ENCODE assay signal across 15 cellular contexts in the genomic region with DNA sequence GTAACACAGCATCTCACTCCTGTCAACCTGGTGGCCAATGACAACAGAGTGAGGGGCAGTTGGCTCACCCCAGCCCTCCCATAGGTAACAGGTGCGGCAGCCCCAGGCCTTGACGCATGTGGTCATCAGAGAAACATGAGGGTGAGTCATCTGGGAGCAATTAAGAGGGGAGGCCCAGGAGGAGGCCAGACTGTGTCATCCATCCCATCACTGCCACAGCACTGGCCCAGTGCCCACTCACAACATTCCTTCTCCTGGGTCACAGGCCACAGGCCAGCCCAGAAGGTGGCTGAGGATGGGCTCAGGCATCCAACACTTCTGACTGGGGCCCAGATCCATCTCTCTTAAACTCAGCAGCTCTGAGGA. TPM values are rescaled to one million over a fixed set of nuclear protein-coding genes. Genes with fewer than 3 reads are reported as not detected.
DNase-seq lines count a peak whose midpoint lies in the region; ATAC-seq and TF ChIP-seq lines count a peak whose summit lies in the region.
"Had no signal": no experiment of that assay in that cellular context is flagged by ENCODE, and none has a peak within 500 bp of the region (broad histone marks: within the 10 kb centered on the region; RNA-seq: fewer than 3 reads in every experiment).

No MANE protein-coding gene starts in this region.

- BruUV-seq in IMR-90 (replicated peaks; lab: Mats Ljungman, UMichigan) = no TSS peak

- CTCF ChIA-PET in IMR-90 (lab: Yijun Ruan, JAX) = interaction anchor here (0.8 to 0.9 kb wide), 2 partner anchors 219 to 478 kb away, joined by 3 read pairs; no protein-coding TSS in a partner anchor

- H2BK12ac ChIP-seq in mesenchymal stem cell (ENCODE audit: low read length in 2 of 2) = peak overlapping the region in 1 of 2 experiments; percentile 30

- WGBS in IMR-90 (ENCODE audit: extremely low coverage in 2 of 2, insufficient read length in 1 of 2), 2 experiments = no CpG with 5 or more reads among the region's 2 CpGs
- WGBS in body of pancreas, 2 donors = 46 to 52% methylated on average over 2 of the region's 2 CpGs
- 14% methylated on average over 2 of the region's 2 CpGs for WGBS in mesenchymal stem cell

- H3K27me3 ChIP-seq in IMR-90 (ENCODE audit: control insufficient read depth, insufficient read depth, low read length) (no peaks in the 10 kb centered on the region), body of pancreas (no peaks in the 10 kb centered on the region), mesenchymal stem cell (ENCODE audit: control insufficient read depth in 1 of 2, insufficient read depth in 1 of 2, low read length in 2 of 2) (no peaks in the 10 kb centered on the region)
- H3K27me3 ChIP-seq: suprapubic skin had no signal

- H2BK20ac ChIP-seq in IMR-90 (ENCODE audit: low read depth, low read length) = peak overlapping the region; percentile 45

- no peak overlapping the region for H3K27ac ChIP-seq in IMR-90 (ENCODE audit: insufficient read depth, low read length)
- no peak overlapping the region for H3K27ac ChIP-seq in body of pancreas
- peak overlapping the region; percentile 41 for H3K27ac ChIP-seq in mesenchymal stem cell (ENCODE audit: low read length, poor library complexity, severe bottlenecking)
- H3K27ac ChIP-seq: SK-N-MC, suprapubic skin had no signal

- in situ Hi-C loops in IMR-90 (cut with MboI; ENCODE audit: low sequenced_read_pairs) = loop anchor here (5.0 to 10.0 kb wide), 2 partner anchors 477 to 835 kb away; a partner anchor contains a TSS

- H4K5ac ChIP-seq in IMR-90 (ENCODE audit: low read depth, low read length) = no peak overlapping the region

- TF ChIP-seq POLR2A in IMR-90 (IDR thresholded peaks at IDR 0.05; ENCODE audit: low read depth, low read length) (no peak), body of pancreas (IDR thresholded peaks at IDR 0.05) (no peak)

- H3K79me1 ChIP-seq in IMR-90 (ENCODE audit: low read depth in 1 of 2, low read length in 2 of 2) = no peaks in the 10 kb centered on the region
- H3K79me1 ChIP-seq in mesenchymal stem cell (replicated peaks; ENCODE audit: low read length, poor library complexity, severe bottlenecking) = no peaks in the 10 kb centered on the region

- DNase-seq in COLO668 (lab: John Stamatoyannopoulos, UW; ENCODE audit: unreplicated experiment) = peak; percentile 34
- DNase-seq in IMR-90 = peak; percentile 86
- DNase-seq in body of pancreas = peak in 2 of 4 donors; percentile 16 to 20
- peak; percentile 57 for DNase-seq in mesenchymal stem cell
- no peak for DNase-seq in anterior cingulate cortex (lab: John Stamatoyannopoulos, UW)
- DNase-seq in NCI-H524 treated with DMSO at 0.1 percent for 48 hours (lab: John Stamatoyannopoulos, UW) = no peak
- no peak for DNase-seq in activated T-cell treated with anti-CD3 and anti-CD28 coated beads, Interleukin-2, amount 50 U/mL, for 1 hour
- DNase-seq in globus pallidus (ENCODE audit: low spot score) = no peak
- DNase-seq: activated CD8-positive, alpha-beta memory T cell treated with anti-CD3 and anti-CD28 coated beads for 24 hours; CD8-positive, alpha-beta memory T cell; naive thymus-derived CD8-positive, alpha-beta T cell; NCI-H1694 treated with DMSO at 0.1 percent for 48 hours; stimulated activated CD4-positive, alpha-beta T cell treated with anti-CD3 and anti-CD28 coated beads, Interleukin-4, amount 100 ng/mL, for 1 hour had no signal

- H2AK5ac ChIP-seq in IMR-90 (ENCODE audit: low read depth, low read length) = peak overlapping the region; percentile 54
- H2AK5ac ChIP-seq in mesenchymal stem cell (ENCODE audit: low read length, severe bottlenecking) = no peak overlapping the region

- H2BK120ac ChIP-seq in IMR-90 (ENCODE audit: low read depth, low read length) (peak overlapping the region; percentile 38), mesenchymal stem cell (ENCODE audit: low read depth, low read length) (no peak overlapping the region)

- H3K4me3 ChIP-seq in IMR-90 (ENCODE audit: insufficient read depth, low read depth, low read length) (no peak overlapping the region), body of pancreas (no peak overlapping the region), mesenchymal stem cell (ENCODE audit: insufficient read depth in 1 of 2, low read depth in 1 of 2, low read length in 2 of 2) (no peak overlapping the region)
- H3K4me3 ChIP-seq: SK-N-MC, suprapubic skin had no signal

- H4K91ac ChIP-seq in IMR-90 (ENCODE audit: insufficient read depth, low read depth, low read length) = peak overlapping the region; percentile 26; the same call in 1 of the 2 replicates
- H4K91ac ChIP-seq in mesenchymal stem cell (ENCODE audit: low read length) = no peak overlapping the region

- intact Hi-C loops in IMR-90 (cut with micrococcal nuclease) = loop anchor here (5.0 kb wide), 3 partner anchors 218 to 837 kb away; a partner anchor contains a TSS
- intact Hi-C loops in body of pancreas (cut with DNase I) = no loop called here

- peak overlapping the region; percentile 6 for H2AK9ac ChIP-seq in IMR-90 (replicated peaks; ENCODE audit: low read depth, low read length, poor library complexity)

- H2AFZ ChIP-seq in IMR-90 (replicated peaks; ENCODE audit: low read length, poor library complexity) = peak overlapping the region; percentile 58
- H2AFZ ChIP-seq in mesenchymal stem cell (ENCODE audit: low read depth, low read length) = no peak overlapping the region

- H3K4me1 ChIP-seq in IMR-90 (ENCODE audit: control insufficient read depth, insufficient read depth, low read length) (peaks cover 14% of the 10 kb centered on the region), body of pancreas (peaks cover 9% of the 10 kb centered on the region), mesenchymal stem cell (ENCODE audit: control insufficient read depth, insufficient read depth, low read depth, low read length) (peaks cover 25% of the 10 kb centered on the region)

- H3K9me3 ChIP-seq in IMR-90 (ENCODE audit: control insufficient read depth, insufficient read depth, low read length) = no peaks in the 10 kb centered on the region
- no peaks in the 10 kb centered on the region for H3K9me3 ChIP-seq in body of pancreas
- no peaks in the 10 kb centered on the region for H3K9me3 ChIP-seq in mesenchymal stem cell (ENCODE audit: control insufficient read depth, low read length)
- H3K9me3 ChIP-seq: suprapubic skin had no signal

- H3K9ac ChIP-seq in IMR-90 (ENCODE audit: low read depth, low read length) = no peak overlapping the region
- H3K9ac ChIP-seq in mesenchymal stem cell (ENCODE audit: low read length) = no peak overlapping the region

- peak overlapping the region; percentile 7; the same call in 1 of the 2 replicates for H3K56ac ChIP-seq in IMR-90 (ENCODE audit: extremely low read depth, insufficient read depth, low read length)

- H3K23ac ChIP-seq in IMR-90 (ENCODE audit: low read depth, low read length) (0 out of 2 replicates have a peak overlapping the region, but pooled peaks have one; percentile 26), mesenchymal stem cell (ENCODE audit: low read length in 2 of 2) (no peak overlapping the region)

- ATAC-seq in IMR-90 (ENCODE audit: low read depth) (peak; percentile 68), body of pancreas (peak; percentile 35)
- ATAC-seq: naive thymus-derived CD8-positive, alpha-beta T cell had no signal

- H4K20me1 ChIP-seq in IMR-90 (ENCODE audit: insufficient read depth, low read length) = no peaks in the 10 kb centered on the region; the same call in 1 of the 2 replicates

- H3K4me2 ChIP-seq in IMR-90 (ENCODE audit: low read depth, low read length) (peak overlapping the region; percentile 34), mesenchymal stem cell (ENCODE audit: low read length, poor library complexity, severe bottlenecking) (no peak overlapping the region)

- H2BK15ac ChIP-seq in IMR-90 (ENCODE audit: low read depth, low read length) (peak overlapping the region; percentile 29; the same call in 1 of the 3 replicates), mesenchymal stem cell (ENCODE audit: low read depth, poor library complexity, severe bottlenecking) (no peak overlapping the region)

- POLR2A ChIA-PET in IMR-90 (lab: Charles Lee; ENCODE audit: unreplicated experiment) = no interaction called here

- H3K14ac ChIP-seq in IMR-90 (replicated peaks; ENCODE audit: low read depth, low read length) = peak overlapping the region; percentile 40; the same call in 1 of the 2 replicates
- no peak overlapping the region for H3K14ac ChIP-seq in mesenchymal stem cell (ENCODE audit: low read length in 2 of 2)

- no peaks in the 10 kb centered on the region for H3K36me3 ChIP-seq in IMR-90 (ENCODE audit: control insufficient read depth, insufficient read depth, low read length)
- no peaks in the 10 kb centered on the region for H3K36me3 ChIP-seq in body of pancreas (replicated peaks in 1 of 2; ENCODE audit: insufficient read depth in 1 of 2, low read depth in 2 of 2)
- no peaks in the 10 kb centered on the region for H3K36me3 ChIP-seq in mesenchymal stem cell (ENCODE audit: control insufficient read depth in 1 of 2, insufficient read depth in 2 of 2, low read depth in 1 of 2, low read length in 2 of 2)
- H3K36me3 ChIP-seq: suprapubic skin had no signal

- dilution Hi-C loops in IMR-90 (cut with HindIII; ENCODE audit: low sequenced_read_pairs, unreplicated experiment) = no loop called here

- no peak overlapping the region; the same call in 1 of the 2 replicates for H3K18ac ChIP-seq in IMR-90 (ENCODE audit: low read depth, low read length)
- peak overlapping the region in 1 of 2 experiments; percentile 11 for H3K18ac ChIP-seq in mesenchymal stem cell (ENCODE audit: low read depth in 1 of 2, low read length in 2 of 2)

- H3K4ac ChIP-seq in IMR-90 (ENCODE audit: low read depth, low read length) = peak overlapping the region; percentile 74
- peak overlapping the region in 1 of 2 experiments; percentile 10 for H3K4ac ChIP-seq in mesenchymal stem cell (ENCODE audit: low read depth in 1 of 2, low read length in 2 of 2)

- no peak for TF ChIP-seq CTCF in IMR-90 (conservative IDR thresholded peaks at IDR 0.05; ENCODE audit: low read depth, low read length)
- TF ChIP-seq CTCF in body of pancreas (IDR thresholded peaks at IDR 0.05) = no peak

- peak overlapping the region in 1 of 2 experiments; percentile 64; a peak in 2 of 4 replicates for H4K8ac ChIP-seq in IMR-90 (ENCODE audit: low read depth in 2 of 2, low read length in 2 of 2)
- H4K8ac ChIP-seq in mesenchymal stem cell (ENCODE audit: low read length) = no peak overlapping the region

- no peak for TF ChIP-seq RAD21 in IMR-90 (IDR thresholded peaks at IDR 0.05; ENCODE audit: low read length)

- peaks cover 6% of the 10 kb centered on the region; the same call in 1 of the 2 replicates for H3K9me1 ChIP-seq in IMR-90 (ENCODE audit: insufficient read depth, low read length)

- H2BK5ac ChIP-seq in IMR-90 (ENCODE audit: low read depth, low read length, poor library complexity, severe bottlenecking) (peak overlapping the region; percentile 60), mesenchymal stem cell (ENCODE audit: low read depth, low read length, poor library complexity, severe bottlenecking) (no peak overlapping the region)

RNA-seq across cellular contexts. Expression of a gene that starts 17.1 kb away (rescaled TPM):
- not detected in 2 replicates for total RNA-seq in IMR-90 (2012; rRNA removed)
- 0.05 TPM in 1 of 2 replicates, not detected in the other for polyA plus RNA-seq in IMR-90 (2012; rRNA removed)
- polyA plus RNA-seq in IMR-90 (2012; cell fraction: cytosol; rRNA removed) = 0.04 TPM in 1 of 2 replicates, not detected in the other
- polyA plus RNA-seq in IMR-90 (2012; cell fraction: nucleus; rRNA removed; ENCODE audit: low replicate concordance) = 0.11 and 0.16 TPM in 2 replicates
- total RNA-seq in body of pancreas = not detected
- not detected for polyA plus RNA-seq in mesenchymal stem cell (2013, experiment 1 of 2)
- not detected for polyA plus RNA-seq in mesenchymal stem cell (2013, experiment 2 of 2)
- total RNA-seq: CD8-positive, alpha-beta memory T cell; naive thymus-derived CD8-positive, alpha-beta T cell had no signal
- polyA plus RNA-seq: CD8-positive, alpha-beta memory T cell; naive thymus-derived CD8-positive, alpha-beta T cell had no signal

RNA-seq across cellular contexts. Expression of a gene that starts 33.3 kb away (rescaled TPM):
- total RNA-seq in IMR-90 (2012; rRNA removed) = not detected in 2 replicates
- not detected in 2 replicates for polyA plus RNA-seq in IMR-90 (2012; rRNA removed)
- polyA plus RNA-seq in IMR-90 (2012; cell fraction: cytosol; rRNA removed) = not detected in 2 replicates
- not detected in 2 replicates for polyA plus RNA-seq in IMR-90 (2012; cell fraction: nucleus; rRNA removed; ENCODE audit: low replicate concordance)
- not detected for total RNA-seq in body of pancreas
- not detected for polyA plus RNA-seq in mesenchymal stem cell (2013, experiment 1 of 2)
- polyA plus RNA-seq in mesenchymal stem cell (2013, experiment 2 of 2) = not detected
- total RNA-seq: CD8-positive, alpha-beta memory T cell; suprapubic skin had no signal
- polyA plus RNA-seq: CD8-positive, alpha-beta memory T cell; naive thymus-derived CD8-positive, alpha-beta T cell had no signal

Comparison
In these comparisons a context has a peak if more than half of its experiments do, and no peak if none do; other contexts are left out.
1. DNase-seq: peak in COLO668 (single experiment), IMR-90 (single experiment) and mesenchymal stem cell (single experiment); none in anterior cingulate cortex (0 of 58), NCI-H524 treated with DMSO at 0.1 percent for 48 hours (single experiment), activated T-cell treated with anti-CD3 and anti-CD28 coated beads, Interleukin-2, amount 50 U/mL, for 1 hour (single experiment) and globus pallidus (single experiment).